ENCODE assay signal across 8 cellular contexts in genomic region chr17:21288581-21289017, GRCh38. TPM values are rescaled to one million over a fixed set of nuclear protein-coding genes. Genes with fewer than 3 reads are reported as not detected.
DNase-seq lines count a peak whose midpoint lies in the region; ATAC-seq and TF ChIP-seq lines count a peak whose summit lies in the region.

No MANE protein-coding gene starts in this region.

- H3K27me3 Mint-ChIP-seq in activated T-cell treated with anti-CD3 and anti-CD28 coated beads, Interleukin-2, amount 50 U/mL, for 4 hours (ENCODE audit: low read depth), result peaks cover 5% of the 10 kb centered on the region

- peaks cover 0 to 6% (median 3%) of the 10 kb centered on the region in 4 donors for H3K36me3 ChIP-seq in liver (ENCODE audit: control insufficient read depth in 4 of 4, insufficient read depth in 3 of 4, low read depth in 1 of 4, low read length in 3 of 4)

- DNase-seq in DMS53 (lab: John Stamatoyannopoulos, UW) (peak; percentile 77), DMS53 treated with DMSO at 0.1 percent for 48 hours (lab: John Stamatoyannopoulos, UW; ENCODE audit: unreplicated experiment) (no peak), DMS79 treated with DMSO at 0.1 percent for 48 hours (lab: John Stamatoyannopoulos, UW) (no peak), 8988T (no peak)
- no peak for DNase-seq in activated T-cell treated with anti-CD3 and anti-CD28 coated beads, Interleukin-2, amount 50 U/mL, for 4 hours

- H3K9me3 Mint-ChIP-seq in activated T-cell treated with anti-CD3 and anti-CD28 coated beads, Interleukin-2, amount 50 U/mL, for 4 hours, result no peaks in the 10 kb centered on the region

- no peak for TF ChIP-seq RAD21 in liver (IDR thresholded peaks at IDR 0.05)

- H3K4me1 Mint-ChIP-seq in activated T-cell treated with anti-CD3 and anti-CD28 coated beads, Interleukin-2, amount 50 U/mL, for 4 hours (ENCODE audit: low read depth), result peaks cover 51% of the 10 kb centered on the region

- TF ChIP-seq CTCF in liver (IDR thresholded peaks at IDR 0.05; ENCODE audit: low read depth, low read length, missing input control), result no peak

- peaks cover 13% of the 10 kb centered on the region for H3K36me3 Mint-ChIP-seq in activated T-cell treated with anti-CD3 and anti-CD28 coated beads, Interleukin-2, amount 50 U/mL, for 4 hours (ENCODE audit: insufficient read depth)

- H3K4me3 ChIP-seq in liver (ENCODE audit: low read depth in 1 of 3, low read length in 3 of 3), result peak overlapping the region; percentile 48 to 62 (median 51)

- H3K27me3 ChIP-seq in liver (ENCODE audit: control insufficient read depth in 4 of 4, insufficient read depth in 4 of 4, low read length in 3 of 4), result no peaks in the 10 kb centered on the region

- peak overlapping the region; percentile 89 to 96 for H3K27ac ChIP-seq in liver (ENCODE audit: low read depth in 1 of 2, low read length in 2 of 2)

- no peaks in the 10 kb centered on the region for H3K9me3 ChIP-seq in liver (ENCODE audit: control insufficient read depth in 4 of 4, low read length in 3 of 4)

- peak overlapping the region; percentile 96 for H3K4me3 Mint-ChIP-seq in activated T-cell treated with anti-CD3 and anti-CD28 coated beads, Interleukin-2, amount 50 U/mL, for 4 hours

- 43% methylated on average over 5 of the region's 5 CpGs for WGBS in liver

- H3K9ac ChIP-seq in liver (ENCODE audit: low read depth in 1 of 2, low read length in 2 of 2), result peak overlapping the region in 1 of 2 donors; percentile 63

- H3K4me1 ChIP-seq in liver (ENCODE audit: control insufficient read depth in 4 of 4, insufficient read depth in 4 of 4, low read length in 3 of 4), result peaks cover 24 to 43% (median 33%) of the 10 kb centered on the region in 4 donors

- peak; percentile 9 for ATAC-seq in HG02938 (IDR thresholded peaks at IDR 0.05; ENCODE audit: unreplicated experiment)
- no peak for ATAC-seq in activated T-cell treated with anti-CD3 and anti-CD28 coated beads, Interleukin-2, amount 50 U/mL, for 4 hours
- no peak for ATAC-seq in HG03039 (IDR thresholded peaks at IDR 0.05; ENCODE audit: unreplicated experiment)

TF ChIP-seq in liver, 16 proteins besides CTCF, POLR2A, EP300 and RAD21:
- TF ChIP-seq HNF4A (conservative IDR thresholded peaks at IDR 0.05), result no peak
- no peak for TF ChIP-seq FOXA1 (IDR thresholded peaks at IDR 0.05)
- no peak for TF ChIP-seq GABPA (IDR thresholded peaks at IDR 0.05 in 1 of 2, conservative IDR thresholded peaks at IDR 0.05 in 1 of 2)
- TF ChIP-seq SP1 (IDR thresholded peaks at IDR 0.05), result no peak
- TF ChIP-seq EGR1 (IDR thresholded peaks at IDR 0.05; ENCODE audit: low read depth in 2 of 2), result no peak
- no peak for TF ChIP-seq NR2F2 (IDR thresholded peaks at IDR 0.05)
- no peak for TF ChIP-seq ATF3 (IDR thresholded peaks at IDR 0.05)
- TF ChIP-seq ZBTB33 (IDR thresholded peaks at IDR 0.05), result no peak
- TF ChIP-seq TAF1 (conservative IDR thresholded peaks at IDR 0.05), result no peak
- TF ChIP-seq RXRA (IDR thresholded peaks at IDR 0.05), result no peak
- TF ChIP-seq YY1 (IDR thresholded peaks at IDR 0.05), result no peak
- no peak for TF ChIP-seq HNF4G (IDR thresholded peaks at IDR 0.05)
- no peak for TF ChIP-seq REST (IDR thresholded peaks at IDR 0.05)
- TF ChIP-seq, protein P1, sequence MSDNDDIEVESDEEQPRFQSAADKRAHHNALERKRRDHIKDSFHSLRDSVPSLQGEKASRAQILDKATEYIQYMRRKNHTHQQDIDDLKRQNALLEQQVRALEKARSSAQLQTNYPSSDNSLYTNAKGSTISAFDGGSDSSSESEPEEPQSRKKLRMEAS (IDR thresholded peaks at IDR 0.05), result no peak
- no peak for TF ChIP-seq JUND (IDR thresholded peaks at IDR 0.05)
- TF ChIP-seq FOXA2 (IDR thresholded peaks at IDR 0.05), result no peak

RNA-seq across cellular contexts. Expression of gene MAP2K3, which starts 4.1 kb away (rescaled TPM):
- 100 to 1,000 TPM; 216 to 260 (median 253) TPM for total RNA-seq in activated T-cell treated with anti-CD3 and anti-CD28 coated beads, Interleukin-2, amount 50 U/mL, for 4 hours
- total RNA-seq in liver, result 10 to 100 TPM; 21.6 to 88.4 TPM
- 10 to 100 TPM; 30.0 to 31.0 TPM for polyA plus RNA-seq in liver

RNA-seq across cellular contexts. Expression of gene NATD1, which starts 35.4 kb away (rescaled TPM):
- total RNA-seq in activated T-cell treated with anti-CD3 and anti-CD28 coated beads, Interleukin-2, amount 50 U/mL, for 4 hours, result under 1 TPM; 0.73 to 0.98 (median 0.90) TPM
- 10 to 100 TPM in 1 of 2 donors, 1 to 10 TPM in 1; 2.1 to 24.5 TPM for total RNA-seq in liver
- polyA plus RNA-seq in liver, result 1 to 10 TPM; 1.4 to 3.8 TPM
